14 cellular contexts compared by ENCODE assay signal in the genomic region with DNA sequence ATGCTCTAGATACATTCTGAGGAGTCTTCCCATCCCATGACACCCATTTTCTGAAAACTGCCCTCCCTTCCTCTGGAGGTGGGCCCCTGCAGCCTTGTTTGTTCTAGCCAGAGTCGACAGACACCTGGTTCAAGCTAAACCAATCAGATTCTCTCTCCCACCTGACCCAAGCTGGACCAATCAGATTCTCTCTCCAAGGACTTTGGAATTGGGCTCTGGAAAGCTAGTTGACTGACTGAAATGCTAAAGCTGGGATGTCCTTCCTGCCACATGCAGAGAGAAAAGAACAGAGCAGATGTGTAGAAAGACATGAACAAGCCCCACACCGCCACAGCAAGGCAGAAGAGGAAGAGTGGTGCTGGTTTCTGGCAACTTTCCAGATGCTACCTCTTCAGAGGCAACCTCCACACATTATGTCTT.
"Had no signal": no experiment of that assay in that cellular context is flagged by ENCODE, and none has a peak within 500 bp of the region (broad histone marks: within the 10 kb centered on the region; RNA-seq: fewer than 3 reads in every experiment).

No MANE protein-coding gene starts in this region.

- H3K4me3 ChIP-seq: esophagus squamous epithelium, left ventricle myocardium inferior, ovary, upper lobe of right lung had no signal

- FAIRE-seq: astrocyte, keratinocyte had no signal

- H3K27me3 ChIP-seq: esophagus squamous epithelium, ovary, upper lobe of right lung had no signal

- ATAC-seq: activated CD4-positive, alpha-beta T cell treated with anti-CD3 and anti-CD28 coated beads for 36 hours; activated CD8-positive, alpha-beta T cell treated with anti-CD3 and anti-CD28 coated beads for 36 hours; activated T-cell treated with anti-CD3 and anti-CD28 coated beads, Interleukin-2, amount 50 U/mL, for 72 hours; upper lobe of right lung had no signal

- DNase-seq: activated CD4-positive, alpha-beta T cell treated with anti-CD3 and anti-CD28 coated beads for 36 hours; activated CD8-positive, alpha-beta memory T cell treated with anti-CD3 and anti-CD28 coated beads, Interleukin-2, amount 50 U/mL, for 4 hours; activated CD8-positive, alpha-beta T cell treated with anti-CD3 and anti-CD28 coated beads for 36 hours; activated T-cell treated with anti-CD3 and anti-CD28 coated beads, Interleukin-2, amount 50 U/mL, for 72 hours; esophagus squamous epithelium; foreskin fibroblast; left ventricle myocardium inferior; ovary; stimulated activated CD4-positive, alpha-beta T cell treated with anti-CD3 and anti-CD28 coated beads, Interleukin-4, amount 100 ng/mL, for 1 hour; stimulated activated CD8-positive, alpha-beta memory T cell treated with anti-CD3 and anti-CD28 coated beads, Interleukin-4, amount 100 ng/mL, for 48 hours; upper lobe of right lung had no signal

- H3K36me3 ChIP-seq: ovary, upper lobe of right lung had no signal

- H3K27ac ChIP-seq: esophagus squamous epithelium, left ventricle myocardium inferior, ovary, upper lobe of right lung, VCaP had no signal

- H3K9me3 ChIP-seq: esophagus squamous epithelium, left ventricle myocardium inferior, ovary, upper lobe of right lung had no signal
